Comparison of ENCODE assay signal across 26 cellular contexts in genomic region chr22:48153726-48154125, GRCh38.
A peak's percentile ranks its signal among the peaks of the same experiment; 100 is the strongest.
DNase-seq lines count a peak whose midpoint lies in the region; ATAC-seq, FAIRE-seq and TF ChIP-seq lines count a peak whose summit lies in the region.
"Had no signal": no experiment of that assay in that cellular context is flagged by ENCODE, and none has a peak within 500 bp of the region (broad histone marks: within the 10 kb centered on the region; RNA-seq: fewer than 3 reads in every experiment).

No MANE protein-coding gene starts in this region.

- H3K4me3 ChIP-seq in mesendoderm (ENCODE audit: low read length) = no peak overlapping the region
- H3K4me3 ChIP-seq: dorsolateral prefrontal cortex, pancreas, tibial nerve had no signal

- no peaks in the 10 kb centered on the region for H3K4me1 Mint-ChIP-seq in chondrocyte (ENCODE audit: low read depth)
- H3K4me1 Mint-ChIP-seq: CD4-positive, CD25-positive, alpha-beta regulatory T cell had no signal

- no peak overlapping the region for H2BK120ac ChIP-seq in mesendoderm (ENCODE audit: low read depth, low read length)

- no peak overlapping the region for H2BK15ac ChIP-seq in mesendoderm (replicated peaks; ENCODE audit: low read depth)

- no peaks in the 10 kb centered on the region for H3K79me1 ChIP-seq in mesendoderm (ENCODE audit: low read length)

- no peaks in the 10 kb centered on the region for H3K79me2 ChIP-seq in mesendoderm (ENCODE audit: control insufficient read depth, insufficient read depth, low read length)

- H4K8ac ChIP-seq in mesendoderm (ENCODE audit: low read depth, low read length) = no peak overlapping the region

- no peaks in the 10 kb centered on the region for H3K4me1 ChIP-seq in mesendoderm (ENCODE audit: control insufficient read depth, low read depth, low read length)
- H3K4me1 ChIP-seq: pancreas, tibial nerve had no signal

- H3K9ac ChIP-seq in mesendoderm (ENCODE audit: low read length) = no peak overlapping the region
- H3K9ac ChIP-seq: KMS-11 had no signal

- H4K5ac ChIP-seq in mesendoderm (ENCODE audit: low read length) = no peak overlapping the region

- no peaks in the 10 kb centered on the region for H3K36me3 Mint-ChIP-seq in chondrocyte (ENCODE audit: low read depth)
- H3K36me3 Mint-ChIP-seq: CD4-positive, CD25-positive, alpha-beta regulatory T cell; naive thymus-derived CD8-positive, alpha-beta T cell; T-cell had no signal

- no peak overlapping the region for H3K18ac ChIP-seq in mesendoderm (ENCODE audit: low read length)

- no peak for FAIRE-seq in D721Med (lab: Jason Lieb, UNC)
- FAIRE-seq: endothelial cell of umbilical vein, GM12891, HTR-8/SVneo, pancreas, TTC549 had no signal

- no peak overlapping the region for H3K27ac ChIP-seq in mesendoderm (ENCODE audit: low read depth, low read length)
- H3K27ac ChIP-seq: dorsolateral prefrontal cortex, KMS-11, pancreas, tibial nerve had no signal

- no peak for ATAC-seq in GM19023 (IDR thresholded peaks at IDR 0.05; ENCODE audit: unreplicated experiment)
- ATAC-seq: activated T-cell treated with anti-CD3 and anti-CD28 coated beads, Interleukin-2, amount 50 U/mL, for 72 hours; naive thymus-derived CD8-positive, alpha-beta T cell; pancreas; right cardiac atrium; Right ventricle myocardium inferior; T-cell had no signal

- peaks cover 3% of the 10 kb centered on the region for H3K9me3 Mint-ChIP-seq in chondrocyte (ENCODE audit: low read depth)
- H3K9me3 Mint-ChIP-seq: activated T-cell treated with anti-CD3 and anti-CD28 coated beads, Interleukin-2, amount 50 U/mL, for 72 hours; naive thymus-derived CD8-positive, alpha-beta T cell; stimulated activated naive CD8-positive, alpha-beta T cell treated with anti-CD3 and anti-CD28 coated beads, Interleukin-15, Interleukin-2, amounts not matched to agents 100 ng/mL and 50 ng/mL, for 24 hours; T-cell had no signal

- no peak overlapping the region for H3K4me2 ChIP-seq in mesendoderm (ENCODE audit: low read length)
- H3K4me2 ChIP-seq: KMS-11 had no signal

- H2AK5ac ChIP-seq in mesendoderm (ENCODE audit: low read length) = no peak overlapping the region

- no peaks in the 10 kb centered on the region for H3K27me3 Mint-ChIP-seq in chondrocyte (ENCODE audit: low read depth)
- H3K27me3 Mint-ChIP-seq: stimulated activated naive CD8-positive, alpha-beta T cell treated with anti-CD3 and anti-CD28 coated beads, Interleukin-15, Interleukin-2, amounts not matched to agents 100 ng/mL and 50 ng/mL, for 24 hours; T-cell had no signal

- no peaks in the 10 kb centered on the region for H3K27me3 ChIP-seq in mesendoderm (ENCODE audit: insufficient read depth, low read length, poor library complexity)
- H3K27me3 ChIP-seq: pancreas, tibial nerve had no signal

- in situ Hi-C loops in G401 (cut with HindIII; ENCODE audit: low sequenced_read_pairs) = no loop called here
- in situ Hi-C loops in GM13977 (cut with MboI; ENCODE audit: low pct_unique_long_range_greater_than_20kb, low sequenced_read_pairs, unreplicated experiment) = no loop called here

- H2BK5ac ChIP-seq in mesendoderm (ENCODE audit: low read length) = no peak overlapping the region

- H3K36me3 ChIP-seq in mesendoderm (ENCODE audit: control insufficient read depth, insufficient read depth, low read length) = no peaks in the 10 kb centered on the region
- H3K36me3 ChIP-seq: pancreas, tibial nerve had no signal

- DNase-seq in G401 (ENCODE audit: low spot score) (peak; percentile 93), NCI-H1694 treated with DMSO at 0.1 percent for 48 hours (lab: John Stamatoyannopoulos, UW) (peak; percentile 81), NCI-H524 (lab: John Stamatoyannopoulos, UW) (peak; percentile 51 to 87), chondrocyte (ENCODE audit: low spot score) (peak; percentile 71), mesendoderm (no peak), GM13977 (ENCODE audit: low spot score) (no peak), D721Med (ENCODE audit: insufficient read length, low spot score) (no peak)
- DNase-seq: activated naive CD4-positive, alpha-beta T cell treated with anti-CD3 and anti-CD28 coated beads, Interleukin-2, amount 50 U/mL, for 16 hours; activated T-cell treated with anti-CD3 and anti-CD28 coated beads, Interleukin-2, amount 50 U/mL, for 72 hours; CD4-positive, CD25-positive, alpha-beta regulatory T cell; glutamatergic neuron; pancreas; right cardiac atrium; stimulated activated CD4-positive, alpha-beta T cell treated with anti-CD3 and anti-CD28 coated beads, Interleukin-12 subunit alpha, Interleukin-12 subunit beta, amount 100 ng/mL, for 4 hours; T-cell had no signal

- no peak overlapping the region for H3K23ac ChIP-seq in mesendoderm (ENCODE audit: low read length)

- no peak overlapping the region for H3K4ac ChIP-seq in mesendoderm (ENCODE audit: low read depth, low read length)

- TF ChIP-seq CTCF in chondrocyte (IDR thresholded peaks at IDR 0.05) (no peak), GM13977 (IDR thresholded peaks at IDR 0.05; ENCODE audit: extremely low read depth, insufficient read depth, missing control alignments) (no peak), D721Med (IDR thresholded peaks at IDR 0.05; ENCODE audit: insufficient read depth, missing control alignments) (no peak)

- no peak overlapping the region for H3K56ac ChIP-seq in mesendoderm (ENCODE audit: low read length)

- no peak overlapping the region for H3K27ac Mint-ChIP-seq in chondrocyte (ENCODE audit: unreplicated experiment)
- H3K27ac Mint-ChIP-seq: activated T-cell treated with anti-CD3 and anti-CD28 coated beads, Interleukin-2, amount 50 U/mL, for 72 hours; naive thymus-derived CD8-positive, alpha-beta T cell; stimulated activated naive CD8-positive, alpha-beta T cell treated with anti-CD3 and anti-CD28 coated beads, Interleukin-15, Interleukin-2, amounts not matched to agents 100 ng/mL and 50 ng/mL, for 24 hours; T-cell had no signal

- H3K4me3 Mint-ChIP-seq in chondrocyte (ENCODE audit: unreplicated experiment) = no peak overlapping the region
- H3K4me3 Mint-ChIP-seq: activated T-cell treated with anti-CD3 and anti-CD28 coated beads, Interleukin-2, amount 50 U/mL, for 72 hours; CD4-positive, CD25-positive, alpha-beta regulatory T cell; naive thymus-derived CD8-positive, alpha-beta T cell; stimulated activated naive CD8-positive, alpha-beta T cell treated with anti-CD3 and anti-CD28 coated beads, Interleukin-15, Interleukin-2, amounts not matched to agents 100 ng/mL and 50 ng/mL, for 24 hours; T-cell had no signal

- no CpG with 5 or more reads among the region's 10 CpGs for WGBS in mesendoderm (ENCODE audit: extremely low coverage, insufficient coverage, low lambda C conversion rate)

Comparison
In these comparisons a context has a peak if more than half of its experiments do, and no peak if none do; other contexts are left out.
1. DNase-seq: peak in G401 (single experiment), NCI-H1694 treated with DMSO at 0.1 percent for 48 hours (single experiment), NCI-H524 (2 of 2) and chondrocyte (single experiment); none in mesendoderm (single experiment), GM13977 (single experiment) and D721Med (single experiment).